1 cellular context compared by ENCODE assay signal in genomic region chr4:21765810-21766407, GRCh38.
A peak's percentile ranks its signal among the peaks of the same experiment; 100 is the strongest.
TF ChIP-seq lines count a peak whose summit lies in the region.

No MANE protein-coding gene starts in this region.

TF ChIP-seq in H1, 55 proteins besides CTCF, POLR2A, EP300 and RAD21 (continued from another document):
- 0 out of 2 replicates have a peak, but pooled peaks have one; percentile 46 for TF ChIP-seq ATF2 (IDR thresholded peaks at IDR 0.05; ENCODE audit: low read length)
- TF ChIP-seq TAF7 (optimal IDR thresholded peaks at IDR 0.05; ENCODE audit: borderline replicate concordance, low read depth, low read length), result no peak
- TF ChIP-seq RBBP5 (IDR thresholded peaks at IDR 0.05; ENCODE audit: borderline replicate concordance, low read depth, low read length), result no peak
- TF ChIP-seq CBX8 (IDR thresholded peaks at IDR 0.05; ENCODE audit: borderline replicate concordance, low read depth, low read length), result no peak
- no peak for TF ChIP-seq SP4 (IDR thresholded peaks at IDR 0.05; ENCODE audit: low read length)
- TF ChIP-seq TAF1 (IDR thresholded peaks at IDR 0.05; ENCODE audit: low read depth, low read length), result no peak
- no peak for TF ChIP-seq E2F6 (IDR thresholded peaks at IDR 0.05)
- no peak for TF ChIP-seq GTF2F1 (IDR thresholded peaks at IDR 0.05; ENCODE audit: borderline replicate concordance, low read depth, low read length)
- no peak for TF ChIP-seq SIN3A (conservative IDR thresholded peaks at IDR 0.05 in 1 of 2, IDR thresholded peaks at IDR 0.05 in 1 of 2; ENCODE audit: low read depth in 1 of 2, low read length in 2 of 2)
- no peak for TF ChIP-seq KDM5A (IDR thresholded peaks at IDR 0.05; ENCODE audit: low read length)
- TF ChIP-seq POU5F1 (IDR thresholded peaks at IDR 0.05; ENCODE audit: low read depth, low read length), result no peak
- TF ChIP-seq SAP30 (IDR thresholded peaks at IDR 0.05; ENCODE audit: insufficient read depth, insufficient replicate concordance, low read length), result no peak
- TF ChIP-seq YY1 (IDR thresholded peaks at IDR 0.05; ENCODE audit: low read depth, low read length), result peak; percentile 94
- TF ChIP-seq CHD7 (IDR thresholded peaks at IDR 0.05; ENCODE audit: insufficient replicate concordance, low read length), result no peak
- no peak for TF ChIP-seq CHD2 (IDR thresholded peaks at IDR 0.05; ENCODE audit: low read length)
- no peak for TF ChIP-seq ASH2L (IDR thresholded peaks at IDR 0.05; ENCODE audit: low read length)
- no peak for TF ChIP-seq TBP (IDR thresholded peaks at IDR 0.05; ENCODE audit: low read depth, low read length)
